In the genomic region with DNA sequence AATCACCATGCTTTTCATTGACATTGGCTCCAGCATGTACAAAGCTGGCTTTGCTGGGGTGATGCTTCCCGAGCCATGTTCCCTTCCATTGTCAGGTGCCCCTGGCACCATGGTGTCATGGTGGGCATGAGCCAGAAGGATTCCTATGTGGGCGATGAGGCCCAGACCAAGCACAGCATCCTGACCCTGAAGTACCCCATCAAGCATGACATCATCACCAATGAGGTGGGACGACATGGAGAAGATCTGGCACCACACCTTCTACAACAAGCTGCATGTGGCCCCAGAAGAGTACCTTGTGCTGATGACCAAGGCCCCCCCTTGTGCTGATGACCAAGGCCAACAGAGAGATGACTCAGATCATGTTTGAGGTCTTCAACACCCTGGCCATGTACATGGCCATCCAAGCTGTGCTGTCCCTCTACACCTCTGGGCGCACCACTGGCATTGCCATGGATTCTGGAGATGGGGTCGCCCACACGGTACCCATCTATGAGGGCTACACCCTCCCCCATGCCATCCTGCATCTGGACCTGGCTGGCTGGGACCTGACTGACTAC, we compare ENCODE assay signal across 32 cellular contexts. TPM values are rescaled to one million over a fixed set of nuclear protein-coding genes. Genes with fewer than 3 reads are reported as not detected.
"Had no signal": no experiment of that assay in that cellular context is flagged by ENCODE, and none has a peak within 500 bp of the region (broad histone marks: within the 10 kb centered on the region; RNA-seq: fewer than 3 reads in every experiment).

No MANE protein-coding gene starts in this region.

- H3K27me3 Mint-ChIP-seq: dendritic cell treated with granulocyte-macrophage colony-stimulating factor and Interleukin-4, amounts not matched to agents 40 ng/mL and 50 ng/mL, for 4 days had no signal

- H3K4me3 Mint-ChIP-seq: dendritic cell treated with granulocyte-macrophage colony-stimulating factor and Interleukin-4, amounts not matched to agents 40 ng/mL and 50 ng/mL, for 4 days; effector memory CD8-positive, alpha-beta T cell; endodermal cell; mesothelial cell of epicardium had no signal

- H3K9me3 ChIP-seq: colonic mucosa, esophagus squamous epithelium, gastrocnemius medialis, lower lobe of right lung had no signal

- H3K27me3 ChIP-seq: colonic mucosa, esophagus squamous epithelium, gastrocnemius medialis, heart right ventricle, left lung had no signal

- H3K36me3 ChIP-seq: colonic mucosa, esophagus squamous epithelium, gastrocnemius medialis, heart right ventricle, left lung, lower lobe of right lung had no signal

- H3K4me1 ChIP-seq: colonic mucosa, esophagus squamous epithelium, gastrocnemius medialis, heart right ventricle, left lung, lower lobe of right lung had no signal

- DNase-seq: colonic mucosa; cortex of kidney; effector CD8-positive, alpha-beta T cell; effector memory CD8-positive, alpha-beta T cell; endodermal cell; erythroblast; esophagus squamous epithelium; foreskin fibroblast; foreskin melanocyte; gastrocnemius medialis; glutamatergic neuron; head of caudate nucleus; heart right ventricle; hippocampal formation; left cardiac atrium; left lung; left ventricle myocardium superior; lower lobe of right lung; mesenchymal stem cell; mucosa of descending colon had no signal

- FAIRE-seq: endometrium, islet of Langerhans, keratinocyte had no signal

- H3K27ac ChIP-seq: colonic mucosa, epithelial cell of prostate, esophagus squamous epithelium, gastrocnemius medialis, heart right ventricle, left lung, lower lobe of right lung had no signal

- H3K27ac Mint-ChIP-seq: dendritic cell treated with granulocyte-macrophage colony-stimulating factor and Interleukin-4, amounts not matched to agents 40 ng/mL and 50 ng/mL, for 4 days; effector memory CD8-positive, alpha-beta T cell; endodermal cell; mesothelial cell of epicardium had no signal

- H3K4me3 ChIP-seq: colonic mucosa, esophagus squamous epithelium, gastrocnemius medialis, heart right ventricle, left lung, lower lobe of right lung, mucosa of descending colon had no signal

- ATAC-seq: effector memory CD8-positive, alpha-beta T cell; esophagus mucosa; gastrocnemius medialis; heart right ventricle; left cardiac atrium; left lung; left ventricle myocardium superior; lower lobe of right lung; mucosa of descending colon had no signal

RNA-seq across cellular contexts. Expression of a gene that starts 17.6 kb away (rescaled TPM):
- total RNA-seq: dermis microvascular lymphatic vessel endothelial cell, endodermal cell, esophagus mucosa, esophagus squamous epithelium, gastrocnemius medialis, glomerular endothelial cell, heart right ventricle, kidney epithelial cell, left cardiac atrium, left ventricle myocardium superior, lower leg skin, lung microvascular endothelial cell, mesothelial cell of epicardium had no signal
- polyA plus RNA-seq: heart right ventricle, keratinocyte had no signal
